9 cellular contexts compared by ENCODE assay signal in genomic region chr5:95817430-95817829, GRCh38. TPM values are rescaled to one million over a fixed set of nuclear protein-coding genes. Genes with fewer than 3 reads are reported as not detected.
DNase-seq lines count a peak whose midpoint lies in the region; ATAC-seq and TF ChIP-seq lines count a peak whose summit lies in the region.
"Had no signal": no experiment of that assay in that cellular context is flagged by ENCODE, and none has a peak within 500 bp of the region (broad histone marks: within the 10 kb centered on the region; RNA-seq: fewer than 3 reads in every experiment).

No MANE protein-coding gene starts in this region.

- H3K4me1 ChIP-seq in right atrium auricular region: peaks cover 0 to 51% of the 10 kb centered on the region in 2 donors

- peaks cover 43% of the 10 kb centered on the region for H3K36me3 ChIP-seq in right atrium auricular region

- no peaks in the 10 kb centered on the region for H3K9me3 Mint-ChIP-seq in IgD-negative memory B cell
- no peaks in the 10 kb centered on the region for H3K9me3 Mint-ChIP-seq in activated T-cell treated with anti-CD3 and anti-CD28 coated beads, Interleukin-2, amount 50 U/mL, for 24 hours

- H3K4me1 Mint-ChIP-seq in IgD-negative memory B cell: peaks cover 40 to 54% (median 48%) of the 10 kb centered on the region in 3 donors
- H3K4me1 Mint-ChIP-seq in activated T-cell treated with anti-CD3 and anti-CD28 coated beads, Interleukin-2, amount 50 U/mL, for 24 hours (ENCODE audit: low read depth): peaks cover 79% of the 10 kb centered on the region

- H3K27me3 ChIP-seq in right atrium auricular region: no peaks in the 10 kb centered on the region

- H3K9me3 ChIP-seq in right atrium auricular region: no peaks in the 10 kb centered on the region

- H3K27me3 Mint-ChIP-seq in IgD-negative memory B cell: no peaks in the 10 kb centered on the region
- no peaks in the 10 kb centered on the region for H3K27me3 Mint-ChIP-seq in activated T-cell treated with anti-CD3 and anti-CD28 coated beads, Interleukin-2, amount 50 U/mL, for 24 hours

- H3K4me3 Mint-ChIP-seq in IgD-negative memory B cell: peak overlapping the region; percentile 78 to 100 (median 88)
- peak overlapping the region; percentile 91 for H3K4me3 Mint-ChIP-seq in activated T-cell treated with anti-CD3 and anti-CD28 coated beads, Interleukin-2, amount 50 U/mL, for 24 hours

- DNase-seq in activated T-cell treated with anti-CD3 and anti-CD28 coated beads, Interleukin-2, amount 50 U/mL, for 24 hours: peak; percentile 61
- no peak for DNase-seq in right atrium auricular region (ENCODE audit: low spot score)
- peak; percentile 42 for DNase-seq in stimulated activated CD4-positive, alpha-beta T cell treated with anti-CD3 and anti-CD28 coated beads, Interleukin-4, amount 100 ng/mL, for 1 hour
- DNase-seq in hippocampal formation (lab: John Stamatoyannopoulos, UW): no peak
- no peak for DNase-seq in NCI-H510A treated with DMSO at 0.1 percent for 48 hours (lab: John Stamatoyannopoulos, UW)

- H3K27ac ChIP-seq in right atrium auricular region: peak overlapping the region; percentile 65 to 67
- H3K27ac ChIP-seq: VCaP had no signal

- ATAC-seq in GM21423 (IDR thresholded peaks at IDR 0.05; ENCODE audit: unreplicated experiment) (no peak), esophagus mucosa (no peak)

- H3K36me3 Mint-ChIP-seq in IgD-negative memory B cell: peaks cover 8% of the 10 kb centered on the region
- peaks cover 43% of the 10 kb centered on the region for H3K36me3 Mint-ChIP-seq in activated T-cell treated with anti-CD3 and anti-CD28 coated beads, Interleukin-2, amount 50 U/mL, for 24 hours (ENCODE audit: low read depth)

- H3K4me3 ChIP-seq in right atrium auricular region: peak overlapping the region in 1 of 2 donors; percentile 5

- TF ChIP-seq CTCF in right atrium auricular region (IDR thresholded peaks at IDR 0.05): no peak

- peak overlapping the region; percentile 80 to 95 (median 94) for H3K27ac Mint-ChIP-seq in IgD-negative memory B cell
- peak overlapping the region; percentile 88 for H3K27ac Mint-ChIP-seq in activated T-cell treated with anti-CD3 and anti-CD28 coated beads, Interleukin-2, amount 50 U/mL, for 24 hours

RNA-seq across cellular contexts. Expression of gene GLRX, which starts 5.1 kb away (rescaled TPM):
- 113 TPM for polyA plus RNA-seq in IgD-negative memory B cell
- total RNA-seq in right atrium auricular region: 100 to 1,000 TPM; 151 to 173 TPM
- 3.2 TPM for total RNA-seq in esophagus mucosa

Comparison
In these comparisons a context has a peak if more than half of its experiments do, and no peak if none do; other contexts are left out.
1. DNase-seq: peak in activated T-cell treated with anti-CD3 and anti-CD28 coated beads, Interleukin-2, amount 50 U/mL, for 24 hours (single experiment) and stimulated activated CD4-positive, alpha-beta T cell treated with anti-CD3 and anti-CD28 coated beads, Interleukin-4, amount 100 ng/mL, for 1 hour (single experiment); none in right atrium auricular region (single experiment), hippocampal formation (0 of 2) and NCI-H510A treated with DMSO at 0.1 percent for 48 hours (single experiment).
2. RNA of gene GLRX, which starts 5.1 kb away (total RNA-seq): 151 to 173 TPM in right atrium auricular region; 3.2 TPM in esophagus mucosa (single experiment); every median in the first group is over 10 times any median in the second.